ENCODE assay signal across 1 cellular context in the genomic region with DNA sequence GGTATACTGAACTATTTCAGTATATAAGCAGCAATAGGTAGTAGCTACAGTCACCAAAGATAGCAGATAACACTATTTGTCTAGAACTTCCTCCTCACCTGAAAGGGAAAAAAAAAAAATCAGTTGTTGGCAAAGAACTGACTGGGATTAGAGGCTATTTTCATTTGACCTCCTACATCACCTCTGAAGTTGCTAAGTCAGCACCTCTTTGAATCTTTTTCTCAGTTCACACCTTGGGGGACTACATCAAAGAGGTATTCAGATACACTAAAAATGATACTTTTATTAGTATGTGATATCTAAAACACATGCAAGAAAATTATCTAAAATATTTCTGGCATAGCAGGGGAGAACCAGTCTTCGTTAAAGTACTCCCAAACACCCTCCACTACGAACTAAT.
TF ChIP-seq lines count a peak whose summit lies in the region.

No MANE protein-coding gene starts in this region.

TF ChIP-seq in HepG2, 621 proteins besides CTCF, POLR2A, EP300 and RAD21:
- TF ChIP-seq MAFK (conservative IDR thresholded peaks at IDR 0.05 in 1 of 2, IDR thresholded peaks at IDR 0.05 in 1 of 2; ENCODE audit: low read length in 2 of 2) (peak; percentile 44 to 68; a peak in 3 of 4 replicates), MAFF (IDR thresholded peaks at IDR 0.05; ENCODE audit: low read depth, low read length) (0 out of 2 replicates have a peak, but pooled peaks have one; percentile 26), ZIK1 (CRISPR knock-in tag; IDR thresholded peaks at IDR 0.05; ENCODE audit: borderline replicate concordance, low read depth) (no peak)
- TF ChIP-seq, protein P1, sequence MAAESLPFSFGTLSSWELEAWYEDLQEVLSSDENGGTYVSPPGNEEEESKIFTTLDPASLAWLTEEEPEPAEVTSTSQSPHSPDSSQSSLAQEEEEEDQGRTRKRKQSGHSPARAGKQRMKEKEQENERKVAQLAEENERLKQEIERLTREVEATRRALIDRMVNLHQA (CRISPR knock-in tag; IDR thresholded peaks at IDR 0.05), result no peak
- TF ChIP-seq, protein P2, sequence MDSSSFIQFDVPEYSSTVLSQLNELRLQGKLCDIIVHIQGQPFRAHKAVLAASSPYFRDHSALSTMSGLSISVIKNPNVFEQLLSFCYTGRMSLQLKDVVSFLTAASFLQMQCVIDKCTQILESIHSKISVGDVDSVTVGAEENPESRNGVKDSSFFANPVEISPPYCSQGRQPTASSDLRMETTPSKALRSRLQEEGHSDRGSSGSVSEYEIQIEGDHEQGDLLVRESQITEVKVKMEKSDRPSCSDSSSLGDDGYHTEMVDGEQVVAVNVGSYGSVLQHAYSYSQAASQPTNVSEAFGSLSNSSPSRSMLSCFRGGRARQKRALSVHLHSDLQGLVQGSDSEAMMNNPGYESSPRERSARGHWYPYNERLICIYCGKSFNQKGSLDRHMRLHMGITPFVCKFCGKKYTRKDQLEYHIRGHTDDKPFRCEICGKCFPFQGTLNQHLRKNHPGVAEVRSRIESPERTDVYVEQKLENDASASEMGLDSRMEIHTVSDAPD (CRISPR knock-in tag; IDR thresholded peaks at IDR 0.05), result no peak
